In genomic region chr3:13282986-13283876, GRCh38 we compare ENCODE assay signal across 2 cellular contexts.
TF ChIP-seq lines count a peak whose summit lies in the region.

No MANE protein-coding gene starts in this region.

TF ChIP-seq in K562, 482 proteins besides CTCF, POLR2A, EP300 and RAD21 (continued from another document):
- peak; percentile 23 to 94 for TF ChIP-seq E2F6 (IDR thresholded peaks at IDR 0.05; ENCODE audit: borderline replicate concordance in 1 of 2, extremely low read depth in 1 of 2, insufficient read depth in 1 of 2, insufficient read length in 1 of 2, low read depth in 1 of 2, low read length in 1 of 2, poor library complexity in 1 of 2, severe bottlenecking in 1 of 2)
- no peak for TF ChIP-seq HMBOX1 (IDR thresholded peaks at IDR 0.05)
- TF ChIP-seq, protein P1, sequence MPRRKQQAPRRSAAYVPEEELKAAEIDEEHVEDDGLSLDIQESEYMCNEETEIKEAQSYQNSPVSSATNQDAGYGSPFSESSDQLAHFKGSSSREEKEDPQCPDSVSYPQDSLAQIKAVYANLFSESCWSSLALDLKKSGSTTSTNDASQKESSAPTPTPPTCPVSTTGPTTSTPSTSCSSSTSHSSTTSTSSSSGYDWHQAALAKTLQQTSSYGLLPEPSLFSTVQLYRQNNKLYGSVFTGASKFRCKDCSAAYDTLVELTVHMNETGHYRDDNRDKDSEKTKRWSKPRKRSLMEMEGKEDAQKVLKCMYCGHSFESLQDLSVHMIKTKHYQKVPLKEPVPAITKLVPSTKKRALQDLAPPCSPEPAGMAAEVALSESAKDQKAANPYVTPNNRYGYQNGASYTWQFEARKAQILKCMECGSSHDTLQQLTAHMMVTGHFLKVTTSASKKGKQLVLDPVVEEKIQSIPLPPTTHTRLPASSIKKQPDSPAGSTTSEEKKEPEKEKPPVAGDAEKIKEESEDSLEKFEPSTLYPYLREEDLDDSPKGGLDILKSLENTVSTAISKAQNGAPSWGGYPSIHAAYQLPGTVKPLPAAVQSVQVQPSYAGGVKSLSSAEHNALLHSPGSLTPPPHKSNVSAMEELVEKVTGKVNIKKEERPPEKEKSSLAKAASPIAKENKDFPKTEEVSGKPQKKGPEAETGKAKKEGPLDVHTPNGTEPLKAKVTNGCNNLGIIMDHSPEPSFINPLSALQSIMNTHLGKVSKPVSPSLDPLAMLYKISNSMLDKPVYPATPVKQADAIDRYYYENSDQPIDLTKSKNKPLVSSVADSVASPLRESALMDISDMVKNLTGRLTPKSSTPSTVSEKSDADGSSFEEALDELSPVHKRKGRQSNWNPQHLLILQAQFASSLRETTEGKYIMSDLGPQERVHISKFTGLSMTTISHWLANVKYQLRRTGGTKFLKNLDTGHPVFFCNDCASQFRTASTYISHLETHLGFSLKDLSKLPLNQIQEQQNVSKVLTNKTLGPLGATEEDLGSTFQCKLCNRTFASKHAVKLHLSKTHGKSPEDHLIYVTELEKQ (CRISPR knock-in tag; IDR thresholded peaks at IDR 0.05), result no peak

TF ChIP-seq in HepG2, 621 proteins besides CTCF, POLR2A, EP300 and RAD21 (continued from another document):
- TF ChIP-seq, protein P2, sequence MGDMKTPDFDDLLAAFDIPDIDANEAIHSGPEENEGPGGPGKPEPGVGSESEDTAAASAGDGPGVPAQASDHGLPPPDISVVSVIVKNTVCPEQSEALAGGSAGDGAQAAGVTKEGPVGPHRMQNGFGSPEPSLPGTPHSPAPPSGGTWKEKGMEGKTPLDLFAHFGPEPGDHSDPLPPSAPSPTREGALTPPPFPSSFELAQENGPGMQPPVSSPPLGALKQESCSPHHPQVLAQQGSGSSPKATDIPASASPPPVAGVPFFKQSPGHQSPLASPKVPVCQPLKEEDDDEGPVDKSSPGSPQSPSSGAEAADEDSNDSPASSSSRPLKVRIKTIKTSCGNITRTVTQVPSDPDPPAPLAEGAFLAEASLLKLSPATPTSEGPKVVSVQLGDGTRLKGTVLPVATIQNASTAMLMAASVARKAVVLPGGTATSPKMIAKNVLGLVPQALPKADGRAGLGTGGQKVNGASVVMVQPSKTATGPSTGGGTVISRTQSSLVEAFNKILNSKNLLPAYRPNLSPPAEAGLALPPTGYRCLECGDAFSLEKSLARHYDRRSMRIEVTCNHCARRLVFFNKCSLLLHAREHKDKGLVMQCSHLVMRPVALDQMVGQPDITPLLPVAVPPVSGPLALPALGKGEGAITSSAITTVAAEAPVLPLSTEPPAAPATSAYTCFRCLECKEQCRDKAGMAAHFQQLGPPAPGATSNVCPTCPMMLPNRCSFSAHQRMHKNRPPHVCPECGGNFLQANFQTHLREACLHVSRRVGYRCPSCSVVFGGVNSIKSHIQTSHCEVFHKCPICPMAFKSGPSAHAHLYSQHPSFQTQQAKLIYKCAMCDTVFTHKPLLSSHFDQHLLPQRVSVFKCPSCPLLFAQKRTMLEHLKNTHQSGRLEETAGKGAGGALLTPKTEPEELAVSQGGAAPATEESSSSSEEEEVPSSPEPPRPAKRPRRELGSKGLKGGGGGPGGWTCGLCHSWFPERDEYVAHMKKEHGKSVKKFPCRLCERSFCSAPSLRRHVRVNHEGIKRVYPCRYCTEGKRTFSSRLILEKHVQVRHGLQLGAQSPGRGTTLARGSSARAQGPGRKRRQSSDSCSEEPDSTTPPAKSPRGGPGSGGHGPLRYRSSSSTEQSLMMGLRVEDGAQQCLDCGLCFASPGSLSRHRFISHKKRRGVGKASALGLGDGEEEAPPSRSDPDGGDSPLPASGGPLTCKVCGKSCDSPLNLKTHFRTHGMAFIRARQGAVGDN (CRISPR knock-in tag; IDR thresholded peaks at IDR 0.05), result peak; percentile 48
- 0 out of 2 replicates have a peak, but pooled peaks have one; percentile 10 for TF ChIP-seq TFE3 (CRISPR knock-in tag; IDR thresholded peaks at IDR 0.05)
- TF ChIP-seq ARID2 (CRISPR knock-in tag; IDR thresholded peaks at IDR 0.05; ENCODE audit: borderline replicate concordance), result no peak
- TF ChIP-seq GABPB1 (CRISPR knock-in tag; IDR thresholded peaks at IDR 0.05), result 0 out of 2 replicates have a peak, but pooled peaks have one; percentile 40
- TF ChIP-seq RXRA (CRISPR knock-in tag; IDR thresholded peaks at IDR 0.05), result no peak
- no peak for TF ChIP-seq MTF2 (CRISPR knock-in tag; IDR thresholded peaks at IDR 0.05; ENCODE audit: borderline replicate concordance)
- TF ChIP-seq ZNF598 (CRISPR knock-in tag; IDR thresholded peaks at IDR 0.05; ENCODE audit: borderline replicate concordance), result no peak
- TF ChIP-seq PATZ1 (CRISPR knock-in tag; IDR thresholded peaks at IDR 0.05), result peak; percentile 47
- TF ChIP-seq, protein P3, sequence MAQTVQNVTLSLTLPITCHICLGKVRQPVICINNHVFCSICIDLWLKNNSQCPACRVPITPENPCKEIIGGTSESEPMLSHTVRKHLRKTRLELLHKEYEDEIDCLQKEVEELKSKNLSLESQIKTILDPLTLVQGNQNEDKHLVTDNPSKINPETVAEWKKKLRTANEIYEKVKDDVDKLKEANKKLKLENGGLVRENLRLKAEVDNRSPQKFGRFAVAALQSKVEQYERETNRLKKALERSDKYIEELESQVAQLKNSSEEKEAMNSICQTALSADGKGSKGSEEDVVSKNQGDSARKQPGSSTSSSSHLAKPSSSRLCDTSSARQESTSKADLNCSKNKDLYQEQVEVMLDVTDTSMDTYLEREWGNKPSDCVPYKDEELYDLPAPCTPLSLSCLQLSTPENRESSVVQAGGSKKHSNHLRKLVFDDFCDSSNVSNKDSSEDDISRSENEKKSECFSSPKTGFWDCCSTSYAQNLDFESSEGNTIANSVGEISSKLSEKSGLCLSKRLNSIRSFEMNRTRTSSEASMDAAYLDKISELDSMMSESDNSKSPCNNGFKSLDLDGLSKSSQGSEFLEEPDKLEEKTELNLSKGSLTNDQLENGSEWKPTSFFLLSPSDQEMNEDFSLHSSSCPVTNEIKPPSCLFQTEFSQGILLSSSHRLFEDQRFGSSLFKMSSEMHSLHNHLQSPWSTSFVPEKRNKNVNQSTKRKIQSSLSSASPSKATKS (CRISPR knock-in tag; IDR thresholded peaks at IDR 0.05), result no peak
- no peak for TF ChIP-seq TP53 (CRISPR knock-in tag; conservative IDR thresholded peaks at IDR 0.05)
- no peak for TF ChIP-seq NBN (conservative IDR thresholded peaks at IDR 0.05)
- TF ChIP-seq ZMAT3 (CRISPR knock-in tag; conservative IDR thresholded peaks at IDR 0.05), result peak; percentile 48; the same call in 1 of the 2 replicates
- no peak for TF ChIP-seq PCBP1 (IDR thresholded peaks at IDR 0.05; ENCODE audit: borderline replicate concordance, low read depth, low read length)
- no peak for TF ChIP-seq KLF11 (CRISPR knock-in tag; IDR thresholded peaks at IDR 0.05)
- TF ChIP-seq MTA1 (CRISPR knock-in tag; IDR thresholded peaks at IDR 0.05; ENCODE audit: borderline replicate concordance), result no peak
- TF ChIP-seq TCF7 (IDR thresholded peaks at IDR 0.05; ENCODE audit: low read depth), result no peak
- TF ChIP-seq ZNF44 (CRISPR knock-in tag; IDR thresholded peaks at IDR 0.05), result no peak
- 0 out of 2 replicates have a peak, but pooled peaks have one; percentile 33 for TF ChIP-seq KLF6 (CRISPR knock-in tag; IDR thresholded peaks at IDR 0.05)
